29 cellular contexts compared by ENCODE assay signal in genomic region chr5:1288439-1289335, GRCh38. TPM values are rescaled to one million over a fixed set of nuclear protein-coding genes. Genes with fewer than 3 reads are reported as not detected.
DNase-seq lines count a peak whose midpoint lies in the region; ATAC-seq and TF ChIP-seq lines count a peak whose summit lies in the region.
"Had no signal": no experiment of that assay in that cellular context is flagged by ENCODE, and none has a peak within 500 bp of the region (broad histone marks: within the 10 kb centered on the region; RNA-seq: fewer than 3 reads in every experiment).

No MANE protein-coding gene starts in this region.

- no peak for ATAC-seq in activated T-cell treated with anti-CD3 and anti-CD28 coated beads, Interleukin-2, amount 50 U/mL, for 72 hours (replicated peaks in 1 of 2)
- ATAC-seq in HG03520 (IDR thresholded peaks at IDR 0.05; ENCODE audit: unreplicated experiment) (no peak), GM21529 (IDR thresholded peaks at IDR 0.05; ENCODE audit: unreplicated experiment) (no peak)
- ATAC-seq: mucosa of descending colon; right cardiac atrium; stimulated activated effector memory CD8-positive, alpha-beta T cell treated with anti-CD3 and anti-CD28 coated beads, Interleukin-12 subunit alpha, Interleukin-12 subunit beta, amount 100 ng/mL, for 72 hours had no signal

- H3K4me3 Mint-ChIP-seq in activated T-cell treated with anti-CD3 and anti-CD28 coated beads, Interleukin-2, amount 50 U/mL, for 24 hours = no peak overlapping the region
- no peak overlapping the region for H3K4me3 Mint-ChIP-seq in activated T-cell treated with anti-CD3 and anti-CD28 coated beads, Interleukin-2, amount 50 U/mL, for 72 hours
- H3K4me3 Mint-ChIP-seq in osteocyte (ENCODE audit: unreplicated experiment) = no peak overlapping the region
- H3K4me3 Mint-ChIP-seq: stimulated activated effector memory CD8-positive, alpha-beta T cell treated with anti-CD3 and anti-CD28 coated beads, Interleukin-12 subunit alpha, Interleukin-12 subunit beta, amount 100 ng/mL, for 72 hours; T-helper 2 cell treated with Interferon-gamma antibody and Interleukin-4, amounts not matched to agents 5 μg/mL and 100 μg/mL, for 36 hours had no signal

- H3K4me3 ChIP-seq in H7 (ENCODE audit: insufficient read depth, low read depth, low read length) (no peak overlapping the region), coronary artery (no peak overlapping the region)
- H3K4me3 ChIP-seq: lung, mucosa of descending colon, upper lobe of left lung had no signal

- H3K27ac Mint-ChIP-seq in activated T-cell treated with anti-CD3 and anti-CD28 coated beads, Interleukin-2, amount 50 U/mL, for 24 hours = no peak overlapping the region
- no peak overlapping the region for H3K27ac Mint-ChIP-seq in activated T-cell treated with anti-CD3 and anti-CD28 coated beads, Interleukin-2, amount 50 U/mL, for 72 hours
- H3K27ac Mint-ChIP-seq in osteocyte (ENCODE audit: unreplicated experiment) = no peak overlapping the region
- H3K27ac Mint-ChIP-seq: stimulated activated effector memory CD8-positive, alpha-beta T cell treated with anti-CD3 and anti-CD28 coated beads, Interleukin-12 subunit alpha, Interleukin-12 subunit beta, amount 100 ng/mL, for 72 hours; T-helper 2 cell treated with Interferon-gamma antibody and Interleukin-4, amounts not matched to agents 5 μg/mL and 100 μg/mL, for 36 hours had no signal

- H3K27me3 ChIP-seq in H7 (ENCODE audit: control insufficient read depth, insufficient read depth, low read length) = no peaks in the 10 kb centered on the region

- H3K27ac ChIP-seq in coronary artery = no peak overlapping the region
- H3K27ac ChIP-seq: upper lobe of left lung had no signal

- H3K27me3 Mint-ChIP-seq in activated T-cell treated with anti-CD3 and anti-CD28 coated beads, Interleukin-2, amount 50 U/mL, for 24 hours = peaks cover 2% of the 10 kb centered on the region
- H3K27me3 Mint-ChIP-seq in activated T-cell treated with anti-CD3 and anti-CD28 coated beads, Interleukin-2, amount 50 U/mL, for 72 hours (ENCODE audit: low read depth) = no peaks in the 10 kb centered on the region
- H3K27me3 Mint-ChIP-seq in osteocyte (ENCODE audit: unreplicated experiment) = peaks cover 18% of the 10 kb centered on the region

- no peak for TF ChIP-seq CTCF in coronary artery (IDR thresholded peaks at IDR 0.05)
- TF ChIP-seq CTCF in osteocyte (IDR thresholded peaks at IDR 0.05) = no peak

- no peaks in the 10 kb centered on the region for H3K9me3 Mint-ChIP-seq in activated T-cell treated with anti-CD3 and anti-CD28 coated beads, Interleukin-2, amount 50 U/mL, for 24 hours
- H3K9me3 Mint-ChIP-seq in activated T-cell treated with anti-CD3 and anti-CD28 coated beads, Interleukin-2, amount 50 U/mL, for 72 hours = peaks cover 2 to 3% of the 10 kb centered on the region in 2 donors
- peaks cover 9% of the 10 kb centered on the region for H3K9me3 Mint-ChIP-seq in osteocyte (ENCODE audit: unreplicated experiment)

- peaks cover 33% of the 10 kb centered on the region for H3K36me3 Mint-ChIP-seq in activated T-cell treated with anti-CD3 and anti-CD28 coated beads, Interleukin-2, amount 50 U/mL, for 24 hours (ENCODE audit: low read depth)
- peaks cover 4 to 7% of the 10 kb centered on the region in 2 donors for H3K36me3 Mint-ChIP-seq in activated T-cell treated with anti-CD3 and anti-CD28 coated beads, Interleukin-2, amount 50 U/mL, for 72 hours (ENCODE audit: insufficient read depth in 2 of 2)
- no peaks in the 10 kb centered on the region for H3K36me3 Mint-ChIP-seq in osteocyte (ENCODE audit: unreplicated experiment)

- peak; percentile 19 for DNase-seq in activated T-cell treated with anti-CD3 and anti-CD28 coated beads, Interleukin-2, amount 50 U/mL, for 24 hours
- no peak for DNase-seq in activated T-cell treated with anti-CD3 and anti-CD28 coated beads, Interleukin-2, amount 50 U/mL, for 72 hours
- peak; percentile 27 for DNase-seq in H7
- peak; percentile 65 for DNase-seq in coronary artery (ENCODE audit: low spot score)
- peak; percentile 80 for DNase-seq in osteocyte (ENCODE audit: extremely low spot score, unreplicated experiment)
- DNase-seq in A172 (ENCODE audit: low spot score) = no peak
- DNase-seq: ACHN; activated CD4-positive, alpha-beta T cell treated with anti-CD3 and anti-CD28 coated beads, Interleukin-2, amount 50 U/mL, for 4 hours; activated gamma-delta T cell treated with Interleukin-2 at 50 U/mL for 16 hours; amniotic stem cell; DMS79; GF-D8; KG1; NCI-H1436; NCI-H2081 treated with DMSO at 0.1 percent for 48 hours; NCI-H82; stimulated activated CD4-positive, alpha-beta T cell treated with anti-CD3 and anti-CD28 coated beads, Interleukin-12 subunit alpha, Interleukin-12 subunit beta, amount 100 ng/mL, for 4 hours; stimulated activated CD4-positive, alpha-beta T cell treated with anti-CD3 and anti-CD28 coated beads, Interleukin-4, amount 100 ng/mL, for 24 hours; substantia nigra had no signal

- H3K36me3 ChIP-seq in H7 (replicated peaks; ENCODE audit: control insufficient read depth, insufficient read depth, low read length) = no peaks in the 10 kb centered on the region; the same call in none of the 2 replicates
- H3K36me3 ChIP-seq: upper lobe of left lung had no signal

- H3K4me1 Mint-ChIP-seq in activated T-cell treated with anti-CD3 and anti-CD28 coated beads, Interleukin-2, amount 50 U/mL, for 24 hours (ENCODE audit: low read depth) = peaks cover 14% of the 10 kb centered on the region
- peaks cover 7% of the 10 kb centered on the region for H3K4me1 Mint-ChIP-seq in activated T-cell treated with anti-CD3 and anti-CD28 coated beads, Interleukin-2, amount 50 U/mL, for 72 hours (ENCODE audit: low read depth)
- H3K4me1 Mint-ChIP-seq in osteocyte (ENCODE audit: unreplicated experiment) = no peaks in the 10 kb centered on the region

RNA-seq across cellular contexts. Expression of gene TERT, which starts 6.2 kb away (rescaled TPM):
- 1 to 10 TPM; 2.5 to 5.1 TPM for total RNA-seq in activated T-cell treated with anti-CD3 and anti-CD28 coated beads, Interleukin-2, amount 50 U/mL, for 72 hours
- total RNA-seq in H7 (2014; rRNA removed; shearing (Covaris generic)) = 15.1 and 27.1 TPM in 2 replicates
- total RNA-seq in osteocyte = not detected in 2 replicates
- total RNA-seq in A172 (2014; rRNA removed; shearing (Covaris generic)) = 0.95 and 5.2 TPM in 2 replicates
- total RNA-seq: chondrocyte, glomerular endothelial cell, lung, right cardiac atrium had no signal

RNA-seq across cellular contexts. Expression of gene CLPTM1L, which starts 56.2 kb away (rescaled TPM):
- 10 to 100 TPM; 78.6 to 80.2 TPM for total RNA-seq in activated T-cell treated with anti-CD3 and anti-CD28 coated beads, Interleukin-2, amount 50 U/mL, for 72 hours
- 171 and 173 TPM in 2 replicates for total RNA-seq in H7 (2014; rRNA removed; shearing (Covaris generic))
- 88.0 and 93.1 TPM in 2 replicates for total RNA-seq in osteocyte
- 271 and 287 TPM in 2 replicates for total RNA-seq in A172 (2014; rRNA removed; shearing (Covaris generic))

Comparison
In these comparisons a context has a peak if more than half of its experiments do, and no peak if none do; other contexts are left out.
1. DNase-seq: peak in activated T-cell treated with anti-CD3 and anti-CD28 coated beads, Interleukin-2, amount 50 U/mL, for 24 hours (single experiment), H7 (single experiment), coronary artery (single experiment) and osteocyte (single experiment); none in activated T-cell treated with anti-CD3 and anti-CD28 coated beads, Interleukin-2, amount 50 U/mL, for 72 hours (0 of 2) and A172 (single experiment).